In genomic region chr17:7308625-7309433, GRCh38 we compare ENCODE assay signal across 1 cellular context.
TF ChIP-seq lines count a peak whose summit lies in the region.

No MANE protein-coding gene starts in this region.

TF ChIP-seq in HepG2, 621 proteins besides CTCF, POLR2A, EP300 and RAD21 (continued from another document and continues in another):
- TF ChIP-seq HMGXB3 (CRISPR knock-in tag; IDR thresholded peaks at IDR 0.05; ENCODE audit: borderline replicate concordance) (peak; percentile 16; the same call in 1 of the 2 replicates), ZNF230 (CRISPR knock-in tag; IDR thresholded peaks at IDR 0.05) (no peak), MXD3 (CRISPR knock-in tag; IDR thresholded peaks at IDR 0.05) (no peak), DNMT1 (CRISPR knock-in tag; IDR thresholded peaks at IDR 0.05) (no peak), ZFY (CRISPR knock-in tag; IDR thresholded peaks at IDR 0.05) (peak; percentile 37; the same call in 1 of the 2 replicates), ZNF841 (CRISPR knock-in tag; IDR thresholded peaks at IDR 0.05; ENCODE audit: borderline replicate concordance) (no peak), ZNF354B (CRISPR knock-in tag; IDR thresholded peaks at IDR 0.05) (no peak), PCBP1 (IDR thresholded peaks at IDR 0.05; ENCODE audit: borderline replicate concordance, low read depth, low read length) (no peak), SUZ12 (IDR thresholded peaks at IDR 0.05; ENCODE audit: low read depth, low read length) (peak; percentile 22; the same call in 1 of the 2 replicates), POLR2AphosphoS5 (IDR thresholded peaks at IDR 0.05; ENCODE audit: low read depth, low read length) (peak; percentile 72), NR3C1 (CRISPR knock-in tag; IDR thresholded peaks at IDR 0.05) (no peak), AHDC1 (CRISPR knock-in tag; IDR thresholded peaks at IDR 0.05; ENCODE audit: borderline replicate concordance) (no peak), ATRX (CRISPR knock-in tag; IDR thresholded peaks at IDR 0.05; ENCODE audit: borderline replicate concordance) (no peak), YY1 (IDR thresholded peaks at IDR 0.05; ENCODE audit: insufficient read depth, insufficient replicate concordance, low read depth, low read length) (no peak), KLF13 (CRISPR knock-in tag; IDR thresholded peaks at IDR 0.05) (no peak), ZNF143 (CRISPR knock-in tag; IDR thresholded peaks at IDR 0.05) (peak; percentile 83), ZNF530 (CRISPR knock-in tag; IDR thresholded peaks at IDR 0.05; ENCODE audit: low read depth) (no peak), POLR2G (IDR thresholded peaks at IDR 0.05; ENCODE audit: low read depth, low read length) (peak; percentile 67), THAP11 (CRISPR knock-in tag; IDR thresholded peaks at IDR 0.05) (peak; percentile 19; the same call in 1 of the 2 replicates), KDM5A (IDR thresholded peaks at IDR 0.05; ENCODE audit: borderline replicate concordance, low read length) (peak; percentile 65; the same call in 1 of the 2 replicates), ZNF740 (CRISPR knock-in tag; IDR thresholded peaks at IDR 0.05) (peak; percentile 93), CC2D1A (CRISPR knock-in tag; IDR thresholded peaks at IDR 0.05) (no peak), KLF6 (CRISPR knock-in tag; IDR thresholded peaks at IDR 0.05) (0 out of 2 replicates have a peak, but pooled peaks have one; percentile 23), ZNF780A (CRISPR knock-in tag; IDR thresholded peaks at IDR 0.05) (no peak), ZFP91 (CRISPR knock-in tag; IDR thresholded peaks at IDR 0.05; ENCODE audit: borderline replicate concordance) (peak; percentile 16; the same call in 1 of the 2 replicates), TBL1XR1 (IDR thresholded peaks at IDR 0.05; ENCODE audit: borderline replicate concordance, low read length, partially characterized antibody) (no peak), REST (IDR thresholded peaks at IDR 0.05; ENCODE audit: borderline replicate concordance in 1 of 2, low read depth in 1 of 2, low read length in 2 of 2) (no peak), KIAA2018 (CRISPR knock-in tag; IDR thresholded peaks at IDR 0.05; ENCODE audit: borderline replicate concordance) (no peak)
